Comparison of ENCODE assay signal across 8 cellular contexts in the genomic region with DNA sequence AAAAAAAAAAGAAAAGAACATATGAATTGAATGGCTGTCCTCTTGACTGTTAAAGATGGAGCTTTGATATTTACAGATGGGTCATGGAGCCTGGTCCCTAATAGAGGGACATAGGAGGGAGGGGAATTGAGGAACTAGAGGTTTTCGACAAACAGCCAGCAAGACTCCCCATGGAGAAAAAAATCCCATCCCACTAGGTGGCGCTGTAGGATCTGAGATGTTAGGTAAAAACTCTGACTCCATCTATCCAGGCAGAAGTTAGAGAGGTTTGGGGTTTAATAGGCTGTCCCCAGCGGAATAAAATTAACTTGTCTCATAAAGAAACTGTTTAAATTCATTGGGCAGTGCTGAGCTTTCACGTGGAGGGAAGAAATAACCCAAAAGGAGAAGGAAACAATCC. TPM values are rescaled to one million over a fixed set of nuclear protein-coding genes. Genes with fewer than 3 reads are reported as not detected.
DNase-seq lines count a peak whose midpoint lies in the region; ATAC-seq and TF ChIP-seq lines count a peak whose summit lies in the region.

No MANE protein-coding gene starts in this region.

- ATAC-seq in GM19455 (IDR thresholded peaks at IDR 0.05; ENCODE audit: unreplicated experiment) (peak; percentile 70), lower lobe of right lung (peak; percentile 54 to 70)
- no peak for ATAC-seq in central memory CD8-positive, alpha-beta T cell (replicated peaks; ENCODE audit: extremely low read depth, poor library complexity, severe bottlenecking)

- H3K4me3 ChIP-seq in LNCaP clone FGC (ENCODE audit: low read depth, low read length) = no peak overlapping the region
- H3K4me3 ChIP-seq in lower lobe of right lung = no peak overlapping the region

- H3K4me3 Mint-ChIP-seq in central memory CD8-positive, alpha-beta T cell = no peak overlapping the region

- no peaks in the 10 kb centered on the region for H3K36me3 Mint-ChIP-seq in central memory CD8-positive, alpha-beta T cell (ENCODE audit: insufficient read depth)

- peaks cover 31% of the 10 kb centered on the region for H3K9me3 ChIP-seq in lower lobe of right lung

- H3K27ac ChIP-seq in C4-2B (no peak overlapping the region), lower lobe of right lung (no peak overlapping the region)

- intact Hi-C loops in lower lobe of right lung (cut with DNase I) = no loop called here

- no peaks in the 10 kb centered on the region for H3K27me3 Mint-ChIP-seq in central memory CD8-positive, alpha-beta T cell

- H3K4me1 Mint-ChIP-seq in central memory CD8-positive, alpha-beta T cell = peaks cover 6% of the 10 kb centered on the region

- no peak overlapping the region for H3K27ac Mint-ChIP-seq in central memory CD8-positive, alpha-beta T cell (ENCODE audit: low read depth)

- H3K4me1 ChIP-seq in lower lobe of right lung = no peaks in the 10 kb centered on the region

- no peaks in the 10 kb centered on the region for H3K27me3 ChIP-seq in lower lobe of right lung (ENCODE audit: low read depth)

- no peaks in the 10 kb centered on the region for H3K9me3 Mint-ChIP-seq in central memory CD8-positive, alpha-beta T cell

- TF ChIP-seq CTCF in C4-2B (conservative IDR thresholded peaks at IDR 0.05) = peak; percentile 66
- TF ChIP-seq CTCF in LNCaP clone FGC (IDR thresholded peaks at IDR 0.05; ENCODE audit: control insufficient read depth, extremely low read depth, insufficient read depth) = peak; percentile 43
- TF ChIP-seq CTCF in lower lobe of right lung (IDR thresholded peaks at IDR 0.05) = peak; percentile 57

- DNase-seq in LNCaP clone FGC (ENCODE audit: low read depth) (no peak), lower lobe of right lung (no peak), DMS114 treated with DMSO at 0.1 percent for 48 hours (lab: John Stamatoyannopoulos, UW; ENCODE audit: unreplicated experiment) (no peak)
- peak; percentile 74 for DNase-seq in activated CD4-positive, CD25-positive, alpha-beta regulatory T cell treated with anti-CD3 and anti-CD28 coated beads, Interleukin-2, amount 50 U/mL, for 72 hours
- DNase-seq in central memory CD8-positive, alpha-beta T cell (ENCODE audit: low spot score in 2 of 2) = peak; percentile 43 to 54
- DNase-seq in stimulated activated CD8-positive, alpha-beta memory T cell treated with anti-CD3 and anti-CD28 coated beads, Interleukin-7, amount 100 ng/mL, for 1 hour (ENCODE audit: low read depth in 2 of 2) = peak; percentile 11 to 61

- H3K36me3 ChIP-seq in lower lobe of right lung = no peaks in the 10 kb centered on the region

RNA-seq across cellular contexts. Expression of a gene that starts 45.9 kb away (rescaled TPM):
- total RNA-seq in lower lobe of right lung = 40.9 TPM

Comparison
In these comparisons a context has a peak if more than half of its experiments do, and no peak if none do; other contexts are left out.
1. DNase-seq: peak in activated CD4-positive, CD25-positive, alpha-beta regulatory T cell treated with anti-CD3 and anti-CD28 coated beads, Interleukin-2, amount 50 U/mL, for 72 hours (single experiment), central memory CD8-positive, alpha-beta T cell (2 of 2) and stimulated activated CD8-positive, alpha-beta memory T cell treated with anti-CD3 and anti-CD28 coated beads, Interleukin-7, amount 100 ng/mL, for 1 hour (2 of 2); none in LNCaP clone FGC (single experiment), lower lobe of right lung (single experiment) and DMS114 treated with DMSO at 0.1 percent for 48 hours (single experiment).
2. Peak in every context shown above with its lines, with median percentiles within 50 percentile points of each other: CTCF ChIP-seq.